In the genomic region with DNA sequence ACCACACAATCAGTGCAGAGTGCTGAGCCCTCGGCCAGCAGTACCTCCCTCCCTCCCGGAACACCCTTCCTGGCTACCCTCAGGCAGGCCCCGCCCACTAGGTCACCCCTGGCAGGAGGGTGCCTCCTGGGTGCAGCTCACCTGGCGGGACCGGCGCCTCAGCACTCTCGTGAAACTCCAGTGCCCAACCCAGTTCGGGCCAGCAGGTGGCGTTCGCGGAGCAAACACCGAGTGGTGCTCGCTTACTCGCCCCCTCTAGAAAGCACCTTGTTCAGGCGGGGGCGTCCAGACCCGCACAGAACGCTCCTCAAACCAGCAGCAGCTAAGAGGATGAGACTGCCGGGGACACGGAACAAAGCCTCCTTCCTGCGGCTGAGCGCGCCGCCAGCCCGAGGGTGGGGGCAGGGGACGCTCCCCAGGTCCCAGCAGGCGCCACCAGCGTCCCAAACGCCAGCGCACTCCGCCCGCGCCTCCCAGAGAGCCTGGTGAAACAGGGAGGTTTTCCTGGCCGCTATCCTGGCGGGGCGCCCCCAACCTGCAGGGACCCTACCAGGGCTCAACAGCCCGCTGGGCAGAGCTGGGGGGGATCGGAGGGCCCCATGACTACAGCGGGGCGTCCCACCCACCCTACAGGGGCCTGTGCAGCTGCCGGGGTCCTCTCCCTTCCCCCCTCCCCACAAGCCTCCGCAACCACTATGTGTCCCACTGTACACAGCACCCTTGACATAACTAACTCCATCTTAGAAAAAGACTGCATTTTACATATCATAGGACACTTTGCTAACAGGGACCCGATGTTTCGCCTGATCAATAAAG, we compare ENCODE assay signal across 1 cellular context.
TF ChIP-seq lines count a peak whose summit lies in the region.

No MANE protein-coding gene starts in this region.

TF ChIP-seq in HepG2, 621 proteins besides CTCF, POLR2A, EP300 and RAD21 (continued from another document and continues in another):
- TF ChIP-seq, protein P1, sequence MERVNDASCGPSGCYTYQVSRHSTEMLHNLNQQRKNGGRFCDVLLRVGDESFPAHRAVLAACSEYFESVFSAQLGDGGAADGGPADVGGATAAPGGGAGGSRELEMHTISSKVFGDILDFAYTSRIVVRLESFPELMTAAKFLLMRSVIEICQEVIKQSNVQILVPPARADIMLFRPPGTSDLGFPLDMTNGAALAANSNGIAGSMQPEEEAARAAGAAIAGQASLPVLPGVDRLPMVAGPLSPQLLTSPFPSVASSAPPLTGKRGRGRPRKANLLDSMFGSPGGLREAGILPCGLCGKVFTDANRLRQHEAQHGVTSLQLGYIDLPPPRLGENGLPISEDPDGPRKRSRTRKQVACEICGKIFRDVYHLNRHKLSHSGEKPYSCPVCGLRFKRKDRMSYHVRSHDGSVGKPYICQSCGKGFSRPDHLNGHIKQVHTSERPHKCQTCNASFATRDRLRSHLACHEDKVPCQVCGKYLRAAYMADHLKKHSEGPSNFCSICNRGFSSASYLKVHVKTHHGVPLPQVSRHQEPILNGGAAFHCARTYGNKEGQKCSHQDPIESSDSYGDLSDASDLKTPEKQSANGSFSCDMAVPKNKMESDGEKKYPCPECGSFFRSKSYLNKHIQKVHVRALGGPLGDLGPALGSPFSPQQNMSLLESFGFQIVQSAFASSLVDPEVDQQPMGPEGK (CRISPR knock-in tag; IDR thresholded peaks at IDR 0.05), result peak; percentile 97
- TF ChIP-seq ZBTB8A (CRISPR knock-in tag; IDR thresholded peaks at IDR 0.05; ENCODE audit: borderline replicate concordance, low read depth) (no peak), ZNF564 (CRISPR knock-in tag; IDR thresholded peaks at IDR 0.05) (no peak), SUZ12 (IDR thresholded peaks at IDR 0.05; ENCODE audit: low read depth, low read length) (0 out of 2 replicates have a peak, but pooled peaks have one; percentile 8), DPF2 (CRISPR knock-in tag; IDR thresholded peaks at IDR 0.05; ENCODE audit: borderline replicate concordance, low read depth) (no peak), ZFAT (CRISPR knock-in tag; conservative IDR thresholded peaks at IDR 0.05) (no peak), ZFP36L2 (CRISPR knock-in tag; IDR thresholded peaks at IDR 0.05) (no peak), JUNB (CRISPR knock-in tag; IDR thresholded peaks at IDR 0.05; ENCODE audit: borderline replicate concordance) (no peak), NR3C1 (CRISPR knock-in tag; IDR thresholded peaks at IDR 0.05) (no peak), SIN3B (IDR thresholded peaks at IDR 0.05; ENCODE audit: low read length) (no peak), HCFC1 (IDR thresholded peaks at IDR 0.05; ENCODE audit: low read depth, low read length) (no peak), HDAC6 (IDR thresholded peaks at IDR 0.05; ENCODE audit: low read depth, low read length) (no peak), SMARCE1 (IDR thresholded peaks at IDR 0.05; ENCODE audit: borderline replicate concordance) (no peak), ZBTB42 (CRISPR knock-in tag; IDR thresholded peaks at IDR 0.05) (no peak), POLR2G (IDR thresholded peaks at IDR 0.05; ENCODE audit: low read depth, low read length) (no peak), FOXK1 (CRISPR knock-in tag; IDR thresholded peaks at IDR 0.05; ENCODE audit: borderline replicate concordance, low read depth) (no peak; the same call in 1 of the 2 replicates), MTA1 (CRISPR knock-in tag; IDR thresholded peaks at IDR 0.05; ENCODE audit: borderline replicate concordance) (peak; percentile 43; the same call in 1 of the 2 replicates), HNRNPL (IDR thresholded peaks at IDR 0.05; ENCODE audit: low read depth, low read length) (peak; percentile 92), POGZ (CRISPR knock-in tag; IDR thresholded peaks at IDR 0.05) (peak; percentile 67; the same call in 1 of the 2 replicates), REXO4 (CRISPR knock-in tag; IDR thresholded peaks at IDR 0.05; ENCODE audit: borderline replicate concordance) (no peak), MTF2 (CRISPR knock-in tag; IDR thresholded peaks at IDR 0.05; ENCODE audit: borderline replicate concordance) (peak; percentile 97), HOXA9 (CRISPR knock-in tag; IDR thresholded peaks at IDR 0.05; ENCODE audit: borderline replicate concordance) (no peak), ZNF776 (CRISPR knock-in tag; IDR thresholded peaks at IDR 0.05) (0 out of 2 replicates have a peak, but pooled peaks have one; percentile 22), ZSCAN20 (CRISPR knock-in tag; IDR thresholded peaks at IDR 0.05; ENCODE audit: borderline replicate concordance) (peak; percentile 34; the same call in 1 of the 2 replicates), ZMYM2 (CRISPR knock-in tag; IDR thresholded peaks at IDR 0.05) (no peak), HOXA5 (CRISPR knock-in tag; IDR thresholded peaks at IDR 0.05) (no peak), ZNF749 (CRISPR knock-in tag; IDR thresholded peaks at IDR 0.05; ENCODE audit: borderline replicate concordance) (no peak), ADNP (CRISPR knock-in tag; IDR thresholded peaks at IDR 0.05) (no peak), ZFP36L1 (CRISPR knock-in tag; IDR thresholded peaks at IDR 0.05) (no peak), NR2F2 (IDR thresholded peaks at IDR 0.05; ENCODE audit: borderline replicate concordance, low read depth) (no peak), ZNF891 (CRISPR knock-in tag; IDR thresholded peaks at IDR 0.05) (peak; percentile 63; the same call in 1 of the 2 replicates), RXRA (CRISPR knock-in tag; IDR thresholded peaks at IDR 0.05) (peak; percentile 51; the same call in 1 of the 2 replicates), MAZ (IDR thresholded peaks at IDR 0.05; ENCODE audit: borderline replicate concordance, low read depth, low read length) (peak; percentile 26; the same call in 1 of the 2 replicates), MAZ (CRISPR knock-in tag; IDR thresholded peaks at IDR 0.05; ENCODE audit: low read depth) (peak; percentile 63), SOX5 (CRISPR knock-in tag; IDR thresholded peaks at IDR 0.05; ENCODE audit: borderline replicate concordance) (0 out of 2 replicates have a peak, but pooled peaks have one; percentile 13), NR2F1 (CRISPR knock-in tag; IDR thresholded peaks at IDR 0.05) (no peak), NKX3-1 (CRISPR knock-in tag; IDR thresholded peaks at IDR 0.05) (no peak), RAD51 (IDR thresholded peaks at IDR 0.05; ENCODE audit: borderline replicate concordance) (no peak), ATRX (CRISPR knock-in tag; IDR thresholded peaks at IDR 0.05; ENCODE audit: borderline replicate concordance) (no peak), MAFK (conservative IDR thresholded peaks at IDR 0.05 in 1 of 2, IDR thresholded peaks at IDR 0.05 in 1 of 2; ENCODE audit: low read length in 2 of 2) (no peak), ZNF790 (CRISPR knock-in tag; IDR thresholded peaks at IDR 0.05; ENCODE audit: borderline replicate concordance) (0 out of 2 replicates have a peak, but pooled peaks have one; percentile 41), POLR2AphosphoS2 (IDR thresholded peaks at IDR 0.05; ENCODE audit: low read depth, low read length) (no peak), CEBPB (IDR thresholded peaks at IDR 0.05; ENCODE audit: borderline replicate concordance, low read depth, low read length) (no peak), RFXANK (CRISPR knock-in tag; IDR thresholded peaks at IDR 0.05) (no peak), SRY (CRISPR knock-in tag; IDR thresholded peaks at IDR 0.05) (no peak), ZSCAN31 (CRISPR knock-in tag; IDR thresholded peaks at IDR 0.05; ENCODE audit: low read depth) (no peak), ZNF350 (CRISPR knock-in tag; IDR thresholded peaks at IDR 0.05; ENCODE audit: borderline replicate concordance, low read depth) (no peak; the same call in 1 of the 2 replicates), AKAP8 (CRISPR knock-in tag; IDR thresholded peaks at IDR 0.05) (peak; percentile 37; the same call in 1 of the 2 replicates)
- TF ChIP-seq, protein P2, sequence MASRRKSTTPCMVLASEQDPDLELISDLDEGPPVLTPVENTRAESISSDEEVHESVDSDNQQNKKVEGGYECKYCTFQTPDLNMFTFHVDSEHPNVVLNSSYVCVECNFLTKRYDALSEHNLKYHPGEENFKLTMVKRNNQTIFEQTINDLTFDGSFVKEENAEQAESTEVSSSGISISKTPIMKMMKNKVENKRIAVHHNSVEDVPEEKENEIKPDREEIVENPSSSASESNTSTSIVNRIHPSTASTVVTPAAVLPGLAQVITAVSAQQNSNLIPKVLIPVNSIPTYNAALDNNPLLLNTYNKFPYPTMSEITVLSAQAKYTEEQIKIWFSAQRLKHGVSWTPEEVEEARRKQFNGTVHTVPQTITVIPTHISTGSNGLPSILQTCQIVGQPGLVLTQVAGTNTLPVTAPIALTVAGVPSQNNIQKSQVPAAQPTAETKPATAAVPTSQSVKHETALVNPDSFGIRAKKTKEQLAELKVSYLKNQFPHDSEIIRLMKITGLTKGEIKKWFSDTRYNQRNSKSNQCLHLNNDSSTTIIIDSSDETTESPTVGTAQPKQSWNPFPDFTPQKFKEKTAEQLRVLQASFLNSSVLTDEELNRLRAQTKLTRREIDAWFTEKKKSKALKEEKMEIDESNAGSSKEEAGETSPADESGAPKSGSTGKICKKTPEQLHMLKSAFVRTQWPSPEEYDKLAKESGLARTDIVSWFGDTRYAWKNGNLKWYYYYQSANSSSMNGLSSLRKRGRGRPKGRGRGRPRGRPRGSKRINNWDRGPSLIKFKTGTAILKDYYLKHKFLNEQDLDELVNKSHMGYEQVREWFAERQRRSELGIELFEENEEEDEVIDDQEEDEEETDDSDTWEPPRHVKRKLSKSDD (CRISPR knock-in tag; IDR thresholded peaks at IDR 0.05; ENCODE audit: low read depth), result 0 out of 2 replicates have a peak, but pooled peaks have one; percentile 45
- TF ChIP-seq, protein P3, sequence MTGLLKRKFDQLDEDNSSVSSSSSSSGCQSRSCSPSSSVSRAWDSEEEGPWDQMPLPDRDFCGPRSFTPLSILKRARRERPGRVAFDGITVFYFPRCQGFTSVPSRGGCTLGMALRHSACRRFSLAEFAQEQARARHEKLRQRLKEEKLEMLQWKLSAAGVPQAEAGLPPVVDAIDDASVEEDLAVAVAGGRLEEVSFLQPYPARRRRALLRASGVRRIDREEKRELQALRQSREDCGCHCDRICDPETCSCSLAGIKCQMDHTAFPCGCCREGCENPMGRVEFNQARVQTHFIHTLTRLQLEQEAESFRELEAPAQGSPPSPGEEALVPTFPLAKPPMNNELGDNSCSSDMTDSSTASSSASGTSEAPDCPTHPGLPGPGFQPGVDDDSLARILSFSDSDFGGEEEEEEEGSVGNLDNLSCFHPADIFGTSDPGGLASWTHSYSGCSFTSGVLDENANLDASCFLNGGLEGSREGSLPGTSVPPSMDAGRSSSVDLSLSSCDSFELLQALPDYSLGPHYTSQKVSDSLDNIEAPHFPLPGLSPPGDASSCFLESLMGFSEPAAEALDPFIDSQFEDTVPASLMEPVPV (CRISPR knock-in tag; IDR thresholded peaks at IDR 0.05), result 0 out of 2 replicates have a peak, but pooled peaks have one; percentile 77
- TF ChIP-seq, protein P4, sequence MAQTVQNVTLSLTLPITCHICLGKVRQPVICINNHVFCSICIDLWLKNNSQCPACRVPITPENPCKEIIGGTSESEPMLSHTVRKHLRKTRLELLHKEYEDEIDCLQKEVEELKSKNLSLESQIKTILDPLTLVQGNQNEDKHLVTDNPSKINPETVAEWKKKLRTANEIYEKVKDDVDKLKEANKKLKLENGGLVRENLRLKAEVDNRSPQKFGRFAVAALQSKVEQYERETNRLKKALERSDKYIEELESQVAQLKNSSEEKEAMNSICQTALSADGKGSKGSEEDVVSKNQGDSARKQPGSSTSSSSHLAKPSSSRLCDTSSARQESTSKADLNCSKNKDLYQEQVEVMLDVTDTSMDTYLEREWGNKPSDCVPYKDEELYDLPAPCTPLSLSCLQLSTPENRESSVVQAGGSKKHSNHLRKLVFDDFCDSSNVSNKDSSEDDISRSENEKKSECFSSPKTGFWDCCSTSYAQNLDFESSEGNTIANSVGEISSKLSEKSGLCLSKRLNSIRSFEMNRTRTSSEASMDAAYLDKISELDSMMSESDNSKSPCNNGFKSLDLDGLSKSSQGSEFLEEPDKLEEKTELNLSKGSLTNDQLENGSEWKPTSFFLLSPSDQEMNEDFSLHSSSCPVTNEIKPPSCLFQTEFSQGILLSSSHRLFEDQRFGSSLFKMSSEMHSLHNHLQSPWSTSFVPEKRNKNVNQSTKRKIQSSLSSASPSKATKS (CRISPR knock-in tag; IDR thresholded peaks at IDR 0.05), result no peak
- TF ChIP-seq, protein P5, sequence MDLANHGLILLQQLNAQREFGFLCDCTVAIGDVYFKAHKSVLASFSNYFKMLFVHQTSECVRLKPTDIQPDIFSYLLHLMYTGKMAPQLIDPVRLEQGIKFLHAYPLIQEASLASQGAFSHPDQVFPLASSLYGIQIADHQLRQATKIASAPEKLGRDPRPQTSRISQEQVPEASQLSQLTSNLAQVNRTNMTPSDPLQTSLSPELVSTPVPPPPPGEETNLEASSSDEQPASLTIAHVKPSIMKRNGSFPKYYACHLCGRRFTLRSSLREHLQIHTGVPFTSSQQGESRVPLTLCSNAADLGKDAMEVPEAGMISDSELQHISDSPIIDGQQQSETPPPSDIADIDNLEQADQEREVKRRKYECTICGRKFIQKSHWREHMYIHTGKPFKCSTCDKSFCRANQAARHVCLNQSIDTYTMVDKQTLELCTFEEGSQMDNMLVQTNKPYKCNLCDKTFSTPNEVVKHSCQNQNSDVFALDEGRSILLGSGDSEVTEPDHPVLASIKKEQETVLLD (CRISPR knock-in tag; IDR thresholded peaks at IDR 0.05; ENCODE audit: low read depth), result no peak
- TF ChIP-seq, protein P6, sequence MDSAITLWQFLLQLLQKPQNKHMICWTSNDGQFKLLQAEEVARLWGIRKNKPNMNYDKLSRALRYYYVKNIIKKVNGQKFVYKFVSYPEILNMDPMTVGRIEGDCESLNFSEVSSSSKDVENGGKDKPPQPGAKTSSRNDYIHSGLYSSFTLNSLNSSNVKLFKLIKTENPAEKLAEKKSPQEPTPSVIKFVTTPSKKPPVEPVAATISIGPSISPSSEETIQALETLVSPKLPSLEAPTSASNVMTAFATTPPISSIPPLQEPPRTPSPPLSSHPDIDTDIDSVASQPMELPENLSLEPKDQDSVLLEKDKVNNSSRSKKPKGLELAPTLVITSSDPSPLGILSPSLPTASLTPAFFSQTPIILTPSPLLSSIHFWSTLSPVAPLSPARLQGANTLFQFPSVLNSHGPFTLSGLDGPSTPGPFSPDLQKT (CRISPR knock-in tag; IDR thresholded peaks at IDR 0.05; ENCODE audit: borderline replicate concordance), result no peak
- TF ChIP-seq, protein P7, sequence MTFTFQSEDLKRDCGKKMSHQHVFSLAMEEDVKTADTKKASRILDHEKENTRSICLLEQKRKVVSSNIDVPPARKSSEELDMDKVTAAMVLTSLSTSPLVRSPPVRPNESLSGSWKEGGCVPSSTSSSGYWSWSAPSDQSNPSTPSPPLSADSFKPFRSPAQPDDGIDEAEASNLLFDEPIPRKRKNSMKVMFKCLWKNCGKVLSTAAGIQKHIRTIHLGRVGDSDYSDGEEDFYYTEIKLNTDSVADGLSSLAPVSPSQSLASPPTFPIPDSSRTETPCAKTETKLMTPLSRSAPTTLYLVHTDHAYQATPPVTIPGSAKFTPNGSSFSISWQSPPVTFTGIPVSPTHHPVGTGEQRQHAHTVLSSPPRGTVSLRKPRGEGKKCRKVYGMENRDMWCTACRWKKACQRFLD (CRISPR knock-in tag; IDR thresholded peaks at IDR 0.05; ENCODE audit: borderline replicate concordance), result no peak; the same call in 1 of the 2 replicates
